In the genomic region with DNA sequence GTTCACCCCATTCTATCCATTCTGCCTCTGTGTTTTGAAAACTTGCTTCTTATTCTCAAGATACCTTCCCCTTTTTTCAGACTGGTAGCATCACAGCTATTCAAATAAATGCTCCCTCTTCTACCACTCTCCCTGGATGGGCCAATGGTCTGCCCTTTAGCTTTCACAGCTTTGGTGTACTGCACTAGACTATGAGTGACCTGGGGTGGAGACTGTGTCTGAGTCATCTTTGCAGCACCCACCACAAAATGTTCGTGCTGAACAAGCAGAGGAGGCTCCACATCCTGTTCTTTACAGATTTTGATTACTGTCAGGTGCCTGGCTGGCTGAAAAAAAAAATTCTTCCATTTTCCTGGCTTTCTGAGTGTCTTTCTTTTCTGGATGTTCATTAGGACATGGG, we compare ENCODE assay signal across 7 cellular contexts.
DNase-seq lines count a peak whose midpoint lies in the region; ATAC-seq and TF ChIP-seq lines count a peak whose summit lies in the region.

No MANE protein-coding gene starts in this region.

- no peak overlapping the region for H3K27ac ChIP-seq in SK-N-SH (ENCODE audit: low read depth in 2 of 2, low read length in 1 of 2)

- WGBS in SK-N-SH (ENCODE audit: low lambda C conversion rate) = 0% methylated on average over 1 of the region's 1 CpG

- H3K4me2 ChIP-seq in SK-N-SH = no peak overlapping the region

- H3K27me3 Mint-ChIP-seq in activated naive CD8-positive, alpha-beta T cell treated with anti-CD3 and anti-CD28 coated beads for 36 hours = peaks cover 1% of the 10 kb centered on the region

- H3F3A ChIP-seq in SK-N-SH (replicated peaks; ENCODE audit: insufficient read depth) = no peaks in the 10 kb centered on the region

- no peaks in the 10 kb centered on the region for H3K79me2 ChIP-seq in SK-N-SH (ENCODE audit: insufficient read depth)

- H3K9me2 ChIP-seq in SK-N-SH = no peaks in the 10 kb centered on the region

- peak; percentile 33 for DNase-seq in Jurkat, Clone E6-1 (ENCODE audit: low read depth, low spot score)
- DNase-seq in activated naive CD8-positive, alpha-beta T cell treated with anti-CD3 and anti-CD28 coated beads for 36 hours = peak; percentile 56
- peak; percentile 52 for DNase-seq in stimulated activated CD4-positive, alpha-beta T cell treated with anti-CD3 and anti-CD28 coated beads, Interleukin-15, amount 100 ng/mL, for 24 hours
- DNase-seq in NCI-H524 treated with DMSO at 0.1 percent for 48 hours (lab: John Stamatoyannopoulos, UW) (no peak), SK-N-SH (no peak)

- H3K9me3 ChIP-seq in SK-N-SH = no peaks in the 10 kb centered on the region

- H3K36me3 Mint-ChIP-seq in activated naive CD8-positive, alpha-beta T cell treated with anti-CD3 and anti-CD28 coated beads for 36 hours = no peaks in the 10 kb centered on the region

- ATAC-seq in GM21576 (IDR thresholded peaks at IDR 0.05; ENCODE audit: unreplicated experiment) = peak; percentile 60
- ATAC-seq in HG03175 (IDR thresholded peaks at IDR 0.05; ENCODE audit: unreplicated experiment) = no peak

- H3K4me3 Mint-ChIP-seq in activated naive CD8-positive, alpha-beta T cell treated with anti-CD3 and anti-CD28 coated beads for 36 hours = no peak overlapping the region

- TF ChIP-seq CTCF in SK-N-SH (IDR thresholded peaks at IDR 0.05) = no peak

- H3K9ac ChIP-seq in SK-N-SH = no peak overlapping the region

- H3K4me3 ChIP-seq in Jurkat, Clone E6-1 (ENCODE audit: low read length) = no peak overlapping the region
- no peak overlapping the region for H3K4me3 ChIP-seq in SK-N-SH (ENCODE audit: low read depth in 2 of 2, low read length in 1 of 2)

- no peaks in the 10 kb centered on the region for H4K20me1 ChIP-seq in SK-N-SH (ENCODE audit: insufficient read depth)

- no peaks in the 10 kb centered on the region; a peak in 1 of 4 replicates for H3K4me1 ChIP-seq in SK-N-SH (ENCODE audit: control insufficient read depth in 1 of 2, insufficient read depth in 2 of 2, low read depth in 1 of 2, low read length in 1 of 2)

- peaks cover 20% of the 10 kb centered on the region for H3K4me1 Mint-ChIP-seq in activated naive CD8-positive, alpha-beta T cell treated with anti-CD3 and anti-CD28 coated beads for 36 hours

- no peak for TF ChIP-seq EP300 in SK-N-SH (IDR thresholded peaks at IDR 0.05; ENCODE audit: borderline replicate concordance in 1 of 2, low read depth in 1 of 2, low read length in 1 of 2)

- H2AFZ ChIP-seq in SK-N-SH (ENCODE audit: low read depth) = no peak overlapping the region

- no peak for TF ChIP-seq RAD21 in SK-N-SH (IDR thresholded peaks at IDR 0.05; ENCODE audit: low read length)

- H3K27ac Mint-ChIP-seq in activated naive CD8-positive, alpha-beta T cell treated with anti-CD3 and anti-CD28 coated beads for 36 hours = peak overlapping the region; percentile 77

- no peaks in the 10 kb centered on the region for H3K27me3 ChIP-seq in SK-N-SH (ENCODE audit: insufficient read depth)

- CTCF ChIA-PET in SK-N-SH (lab: Yijun Ruan, JAX) = interaction anchor here (0.6 kb wide), 1 partner anchor 530 kb away, joined by 3 read pairs; no protein-coding TSS in a partner anchor

- H3K9me3 Mint-ChIP-seq in activated naive CD8-positive, alpha-beta T cell treated with anti-CD3 and anti-CD28 coated beads for 36 hours = no peaks in the 10 kb centered on the region

- POLR2A ChIA-PET in SK-N-SH (lab: Yijun Ruan, JAX) = no interaction called here

- no peaks in the 10 kb centered on the region for H3K36me3 ChIP-seq in SK-N-SH (replicated peaks in 1 of 2; ENCODE audit: control insufficient read depth in 1 of 2, insufficient read depth in 2 of 2, low read length in 1 of 2)

TF ChIP-seq in SK-N-SH, 30 proteins besides CTCF, POLR2A, EP300 and RAD21:
- TF ChIP-seq, protein P1, sequence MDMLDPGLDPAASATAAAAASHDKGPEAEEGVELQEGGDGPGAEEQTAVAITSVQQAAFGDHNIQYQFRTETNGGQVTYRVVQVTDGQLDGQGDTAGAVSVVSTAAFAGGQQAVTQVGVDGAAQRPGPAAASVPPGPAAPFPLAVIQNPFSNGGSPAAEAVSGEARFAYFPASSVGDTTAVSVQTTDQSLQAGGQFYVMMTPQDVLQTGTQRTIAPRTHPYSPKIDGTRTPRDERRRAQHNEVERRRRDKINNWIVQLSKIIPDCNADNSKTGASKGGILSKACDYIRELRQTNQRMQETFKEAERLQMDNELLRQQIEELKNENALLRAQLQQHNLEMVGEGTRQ (IDR thresholded peaks at IDR 0.05; ENCODE audit: borderline replicate concordance, low read depth, low read length) = no peak
- no peak for TF ChIP-seq SMC3 (IDR thresholded peaks at IDR 0.05; ENCODE audit: low read depth, low read length)
- TF ChIP-seq RFX5 (IDR thresholded peaks at IDR 0.05; ENCODE audit: low read length) = no peak
- TF ChIP-seq TAF1 (IDR thresholded peaks at IDR 0.05; ENCODE audit: borderline replicate concordance, low read depth, low read length) = no peak
TF ChIP-seq in SK-N-SH: peak in this region for 0.

Comparison
In these comparisons a context has a peak if more than half of its experiments do, and no peak if none do; other contexts are left out.
1. DNase-seq: peak in Jurkat, Clone E6-1 (single experiment), activated naive CD8-positive, alpha-beta T cell treated with anti-CD3 and anti-CD28 coated beads for 36 hours (single experiment) and stimulated activated CD4-positive, alpha-beta T cell treated with anti-CD3 and anti-CD28 coated beads, Interleukin-15, amount 100 ng/mL, for 24 hours (single experiment); none in NCI-H524 treated with DMSO at 0.1 percent for 48 hours (single experiment) and SK-N-SH (single experiment).